In the genomic region with DNA sequence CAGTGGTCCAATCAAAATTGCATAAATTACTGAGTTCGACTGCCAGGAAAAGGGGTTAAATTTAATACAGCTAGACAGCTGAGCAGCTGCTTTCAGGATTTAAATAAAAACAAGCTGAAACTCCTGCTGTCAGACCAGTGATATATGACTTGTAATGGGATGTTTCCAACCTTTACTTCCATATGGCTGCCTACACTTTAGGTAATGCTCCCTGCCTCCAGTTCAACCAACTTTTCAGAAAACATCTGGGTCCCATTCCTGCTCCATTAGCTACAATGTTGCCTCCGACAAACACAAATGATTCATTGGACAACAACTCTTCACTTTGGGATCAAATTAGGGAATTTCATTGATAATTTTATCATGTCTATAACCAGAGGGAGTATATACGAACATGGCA, we compare ENCODE assay signal across 22 cellular contexts.
DNase-seq lines count a peak whose midpoint lies in the region; ATAC-seq lines count a peak whose summit lies in the region.
"Had no signal": no experiment of that assay in that cellular context is flagged by ENCODE, and none has a peak within 500 bp of the region (broad histone marks: within the 10 kb centered on the region; RNA-seq: fewer than 3 reads in every experiment).

No MANE protein-coding gene starts in this region.

- in situ Hi-C loops in GM23248 (cut with MboI) = no loop called here

- no peaks in the 10 kb centered on the region for H3K9me3 ChIP-seq in GM23248 (ENCODE audit: low read depth)

- H3K27me3 ChIP-seq in GM23248 (replicated peaks; ENCODE audit: insufficient read depth) = no peaks in the 10 kb centered on the region

- no peaks in the 10 kb centered on the region for H3K36me3 ChIP-seq in GM23248 (ENCODE audit: low read depth)

- no peaks in the 10 kb centered on the region for H3K4me1 ChIP-seq in GM23248 (ENCODE audit: insufficient read depth)

- DNase-seq in COR-L47 (lab: John Stamatoyannopoulos, UW) (peak; percentile 3), NCI-H1694 (lab: John Stamatoyannopoulos, UW) (peak; percentile 79), NCI-H446 treated with DMSO at 0.1 percent for 48 hours (lab: John Stamatoyannopoulos, UW) (peak; percentile 78), SK-N-DZ (ENCODE audit: low spot score) (peak; percentile 4), GM23248 (no peak)
- DNase-seq in stimulated activated CD4-positive, alpha-beta T cell treated with anti-CD3 and anti-CD28 coated beads, Interleukin-12 subunit alpha, Interleukin-12 subunit beta, amount 100 ng/mL, for 4 hours = no peak
- DNase-seq: AML-193; C1 segment of cervical spinal cord; CD8-positive, alpha-beta T cell; DMS79; GOT3; Karpas-422; MV-4-11; NCI-H1105 treated with DMSO at 0.1 percent for 48 hours; NCI-H2107; NCI-H2227 treated with DMSO at 0.1 percent for 48 hours; NCI-H526; NK-92 treated with Interleukin-12 subunit alpha and Interleukin-12 subunit beta, amount 100 ng/mL, for 24 hours had no signal

- no peaks in the 10 kb centered on the region for H3K9me2 ChIP-seq in GM23248 (ENCODE audit: insufficient read depth)

- ATAC-seq in HG02759 (IDR thresholded peaks at IDR 0.05; ENCODE audit: unreplicated experiment) (no peak), HG02588 (IDR thresholded peaks at IDR 0.05; ENCODE audit: unreplicated experiment) (no peak)
- ATAC-seq: CD8-positive, alpha-beta T cell; GM12878; HCT116 had no signal

- H3K4me2 ChIP-seq in GM23248 (ENCODE audit: unreplicated experiment) = no peak overlapping the region

- H3K4me3 ChIP-seq in GM23248 = no peak overlapping the region
- H3K4me3 ChIP-seq: GM12878 had no signal

- no peaks in the 10 kb centered on the region for H3K79me2 ChIP-seq in GM23248 (ENCODE audit: insufficient read depth)

- no peaks in the 10 kb centered on the region for H3F3A ChIP-seq in GM23248 (ENCODE audit: insufficient read depth)

- no peak overlapping the region for H2AFZ ChIP-seq in GM23248

- WGBS in GM23248 (ENCODE audit: low coverage in 1 of 2, low lambda C conversion rate in 2 of 2, missing lambda C conversion rate in 2 of 2), 2 experiments = 14 to 25% methylated on average over 3 of the region's 3 CpGs

- H3K9ac ChIP-seq in GM23248 = no peak overlapping the region

- no peak overlapping the region for H3K27ac ChIP-seq in GM23248

- H4K20me1 ChIP-seq in GM23248 (ENCODE audit: insufficient read depth) = no peaks in the 10 kb centered on the region

Comparison
In these comparisons a context has a peak if more than half of its experiments do, and no peak if none do; other contexts are left out.
1. DNase-seq: peak in COR-L47 (single experiment), NCI-H1694 (single experiment), NCI-H446 treated with DMSO at 0.1 percent for 48 hours (single experiment) and SK-N-DZ (single experiment); none in stimulated activated CD4-positive, alpha-beta T cell treated with anti-CD3 and anti-CD28 coated beads, Interleukin-12 subunit alpha, Interleukin-12 subunit beta, amount 100 ng/mL, for 4 hours (single experiment) and GM23248 (single experiment).